1 cellular context compared by ENCODE assay signal in the genomic region with DNA sequence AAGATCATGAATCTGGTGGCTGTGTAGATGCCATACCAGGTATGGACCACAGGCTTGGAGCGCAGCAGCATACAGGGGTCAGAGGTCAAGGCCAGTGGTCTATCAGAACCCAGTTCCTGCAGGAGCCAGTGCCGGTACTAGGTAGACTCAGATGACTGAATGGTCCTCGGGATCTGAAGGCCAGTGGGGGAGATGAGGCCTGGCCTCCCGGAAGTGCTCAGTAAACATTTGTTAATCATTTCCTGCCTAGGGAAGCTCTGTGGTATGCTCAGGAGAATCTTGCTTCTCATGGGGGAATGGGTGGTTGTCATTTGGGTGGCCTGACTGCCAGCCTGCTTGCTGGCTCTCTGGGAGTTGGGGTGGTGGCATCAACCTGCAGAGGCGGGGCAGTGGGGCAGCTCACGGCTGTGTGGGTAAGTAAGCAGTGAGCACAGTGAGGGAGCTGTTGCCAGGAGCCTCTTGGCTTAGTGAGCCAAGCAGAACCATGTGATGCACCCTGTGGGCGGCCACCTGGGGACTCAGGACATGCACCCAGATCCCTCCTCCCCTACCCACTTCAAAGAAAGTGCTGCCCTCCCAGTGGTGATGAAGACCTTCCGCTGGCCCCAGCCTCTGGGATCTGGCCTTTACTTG.
TF ChIP-seq lines count a peak whose summit lies in the region.

No MANE protein-coding gene starts in this region.

TF ChIP-seq in IMR-90, 13 proteins besides CTCF, POLR2A, EP300 and RAD21:
- TF ChIP-seq RCOR1 (IDR thresholded peaks at IDR 0.05; ENCODE audit: insufficient replicate concordance, low read length) (no peak), SMC3 (IDR thresholded peaks at IDR 0.05; ENCODE audit: low read depth, low read length) (no peak), MAFK (IDR thresholded peaks at IDR 0.05; ENCODE audit: low read depth, low read length) (no peak), MAZ (IDR thresholded peaks at IDR 0.05; ENCODE audit: borderline replicate concordance, low read depth, low read length) (no peak), CHD1 (IDR thresholded peaks at IDR 0.05; ENCODE audit: low read depth, low read length) (no peak), BHLHE40 (IDR thresholded peaks at IDR 0.05; ENCODE audit: low read depth, low read length) (no peak), NFE2L2 (IDR thresholded peaks at IDR 0.05; ENCODE audit: low read depth, low read length) (no peak), FOS (IDR thresholded peaks at IDR 0.05; ENCODE audit: low read depth, low read length) (no peak), CEBPB (IDR thresholded peaks at IDR 0.05; ENCODE audit: low read depth, low read length) (no peak), MXI1 (IDR thresholded peaks at IDR 0.05; ENCODE audit: borderline replicate concordance, low read depth, low read length) (no peak), RFX5 (IDR thresholded peaks at IDR 0.05; ENCODE audit: low read depth, low read length) (no peak)
- TF ChIP-seq, protein P1, sequence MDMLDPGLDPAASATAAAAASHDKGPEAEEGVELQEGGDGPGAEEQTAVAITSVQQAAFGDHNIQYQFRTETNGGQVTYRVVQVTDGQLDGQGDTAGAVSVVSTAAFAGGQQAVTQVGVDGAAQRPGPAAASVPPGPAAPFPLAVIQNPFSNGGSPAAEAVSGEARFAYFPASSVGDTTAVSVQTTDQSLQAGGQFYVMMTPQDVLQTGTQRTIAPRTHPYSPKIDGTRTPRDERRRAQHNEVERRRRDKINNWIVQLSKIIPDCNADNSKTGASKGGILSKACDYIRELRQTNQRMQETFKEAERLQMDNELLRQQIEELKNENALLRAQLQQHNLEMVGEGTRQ (IDR thresholded peaks at IDR 0.05; ENCODE audit: low read depth, low read length), result no peak
- TF ChIP-seq, protein P2, sequence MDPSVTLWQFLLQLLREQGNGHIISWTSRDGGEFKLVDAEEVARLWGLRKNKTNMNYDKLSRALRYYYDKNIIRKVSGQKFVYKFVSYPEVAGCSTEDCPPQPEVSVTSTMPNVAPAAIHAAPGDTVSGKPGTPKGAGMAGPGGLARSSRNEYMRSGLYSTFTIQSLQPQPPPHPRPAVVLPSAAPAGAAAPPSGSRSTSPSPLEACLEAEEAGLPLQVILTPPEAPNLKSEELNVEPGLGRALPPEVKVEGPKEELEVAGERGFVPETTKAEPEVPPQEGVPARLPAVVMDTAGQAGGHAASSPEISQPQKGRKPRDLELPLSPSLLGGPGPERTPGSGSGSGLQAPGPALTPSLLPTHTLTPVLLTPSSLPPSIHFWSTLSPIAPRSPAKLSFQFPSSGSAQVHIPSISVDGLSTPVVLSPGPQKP (IDR thresholded peaks at IDR 0.05; ENCODE audit: borderline replicate concordance, low read depth, low read length), result no peak
